Comparison of ENCODE assay signal across 8 cellular contexts in genomic region chr6:13487122-13488014, GRCh38. TPM values are rescaled to one million over a fixed set of nuclear protein-coding genes. Genes with fewer than 3 reads are reported as not detected.
A peak's percentile ranks its signal among the peaks of the same experiment; 100 is the strongest.
DNase-seq lines count a peak whose midpoint lies in the region; ATAC-seq and TF ChIP-seq lines count a peak whose summit lies in the region.

Gene GFOD1, minus strand, starts transcription at chr6:13487600. Its CDS starts 710 bp downstream, at chr6:13486890.

- H3K4me3 ChIP-seq in HFF-Myc (replicated peaks; ENCODE audit: low read depth, low read length) (peak within 1 kb of the TSS; percentile 75), parathyroid adenoma (ENCODE audit: low read depth, low read length) (peak within 1 kb of the TSS; percentile 63), tibial nerve (peak within 1 kb of the TSS; percentile 64 to 91 (median 82))

- TF ChIP-seq POLR2A in tibial nerve (IDR thresholded peaks at IDR 0.05): peak in 1 of 2 donors; percentile 75

- H3K36me3 ChIP-seq in parathyroid adenoma (ENCODE audit: control insufficient read depth, insufficient read depth, low read length) (no peaks in the 10 kb centered on the region), tibial nerve (no peaks in the 10 kb centered on the region)

- H3K4me1 ChIP-seq in parathyroid adenoma: peaks cover 5% of the 10 kb centered on the region
- H3K4me1 ChIP-seq in tibial nerve: peaks cover 0 to 38% (median 10%) of the 10 kb centered on the region in 4 donors

- no peak within 1 kb of the TSS for H3K9ac ChIP-seq in parathyroid adenoma

- 0% methylated on average over 21 to 69 of the region's 109 CpGs for WGBS in tibial nerve, 2 donors

- H3K27me3 ChIP-seq in parathyroid adenoma (ENCODE audit: control insufficient read depth, insufficient read depth, low read length): no peaks in the 10 kb centered on the region
- no peaks in the 10 kb centered on the region for H3K27me3 ChIP-seq in tibial nerve

- H3K27ac ChIP-seq in parathyroid adenoma (peak within 1 kb of the TSS; percentile 77), tibial nerve (peak within 1 kb of the TSS; percentile 47 to 92 (median 86))

- DNase-seq in GM10248 (ENCODE audit: extremely low spot score) (peak; percentile 94), HFF-Myc (ENCODE audit: extremely low read depth, low read depth) (no peak), NAMALWA (ENCODE audit: low spot score) (peak; percentile 89), SKM-1 (lab: John Stamatoyannopoulos, UW; ENCODE audit: unreplicated experiment) (peak; percentile 60), Right ventricle myocardium superior (peak; percentile 95), tibial nerve (ENCODE audit: low spot score in 2 of 2) (peak; percentile 76 to 77)
- peak; percentile 53 for DNase-seq in activated naive CD8-positive, alpha-beta T cell treated with anti-CD3 and anti-CD28 coated beads, Interleukin-2, amount 50 U/mL, for 16 hours (ENCODE audit: low read depth, low spot score)

- CTCF ChIA-PET in GM10248 (lab: Yijun Ruan, JAX): interaction anchor here (0.7 to 3.8 kb wide), 11 partner anchors 9 to 128 kb away, joined by 3 to 13 read pairs (median 4); partner anchors contain the start of genes NOL7 and SIRT5

- H3K9me3 ChIP-seq in parathyroid adenoma (ENCODE audit: control insufficient read depth, low read length): no peaks in the 10 kb centered on the region
- H3K9me3 ChIP-seq in tibial nerve: no peaks in the 10 kb centered on the region

- H3K79me2 ChIP-seq in parathyroid adenoma: peaks cover 6% of the 10 kb centered on the region

- H3K4me2 ChIP-seq in parathyroid adenoma (ENCODE audit: low read length): peak within 1 kb of the TSS; percentile 95

- POLR2A ChIA-PET in GM10248 (lab: Yijun Ruan, JAX): interaction anchor here (0.6 to 1.1 kb wide), 2 partner anchors 13 to 26 kb away, joined by 3 read pairs; no protein-coding TSS in a partner anchor

- TF ChIP-seq CTCF in GM10248 (IDR thresholded peaks at IDR 0.05; ENCODE audit: control extremely low read depth, extremely low read depth, low read depth, missing control alignments): no peak
- peak; percentile 7 for TF ChIP-seq CTCF in HFF-Myc (IDR thresholded peaks at IDR 0.05; ENCODE audit: low read depth, low read length, missing control alignments)
- TF ChIP-seq CTCF in parathyroid adenoma (IDR thresholded peaks at IDR 0.05): peak; percentile 19
- TF ChIP-seq CTCF in tibial nerve (IDR thresholded peaks at IDR 0.05): peak in 3 of 5 experiments; percentile 15 to 58 (median 51)

- H2AFZ ChIP-seq in parathyroid adenoma: peak within 1 kb of the TSS; percentile 92

- TF ChIP-seq EP300 in tibial nerve (IDR thresholded peaks at IDR 0.05): peak in 1 of 2 donors; percentile 84

- intact Hi-C loops in Right ventricle myocardium superior (cut with DNase I): loop anchor here (5.0 to 10.0 kb wide), 3 partner anchors 50 to 123 kb away; no protein-coding TSS in a partner anchor

- ATAC-seq in Right ventricle myocardium superior (ENCODE audit: poor library complexity): peak; percentile 90

RNA-seq across cellular contexts. Expression of gene GFOD1, which starts in this region (rescaled TPM):
- total RNA-seq in Right ventricle myocardium superior (46.2 TPM), tibial nerve (10 to 100 TPM; 21.8 to 49.4 (median 31.1) TPM)
